In the genomic region with DNA sequence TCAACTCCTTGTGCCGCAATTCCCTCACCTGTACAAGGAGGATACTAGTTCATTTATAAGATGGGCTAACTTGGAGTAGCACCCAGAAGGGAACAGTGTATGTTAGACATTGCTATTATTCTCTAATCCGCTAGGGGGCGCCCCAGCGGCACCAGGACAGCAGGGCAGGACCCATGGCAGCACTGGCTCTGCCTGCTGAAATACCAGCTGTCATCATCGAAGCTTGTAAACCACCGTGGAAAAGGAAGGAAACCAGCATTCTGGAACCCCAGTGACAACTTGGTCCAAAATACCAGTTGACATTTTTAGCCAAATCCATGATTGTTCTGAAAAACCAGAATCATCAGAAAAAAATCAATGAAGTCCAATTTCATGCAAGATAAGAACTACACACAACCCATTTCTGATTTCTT, we compare ENCODE assay signal across 9 cellular contexts.
DNase-seq lines count a peak whose midpoint lies in the region; ATAC-seq and TF ChIP-seq lines count a peak whose summit lies in the region.
"Had no signal": no experiment of that assay in that cellular context is flagged by ENCODE, and none has a peak within 500 bp of the region (broad histone marks: within the 10 kb centered on the region; RNA-seq: fewer than 3 reads in every experiment).

No MANE protein-coding gene starts in this region.

- peaks cover 7% of the 10 kb centered on the region in 2 donors for H3K9me3 Mint-ChIP-seq in stimulated activated naive B cell treated with anti-CD40 and anti-IgM and Interleukin-4, amounts not matched to agents 10 μg/mL and 1 μg/mL and 100 μg/mL, for 72 hours

- in situ Hi-C loops in mammary epithelial cell (cut with MboI; ENCODE audit: low sequenced_read_pairs in 2 of 2), result no loop called here

- CTCF ChIA-PET in mammary epithelial cell (lab: Charles Lee; ENCODE audit: low non-redundant PET), result interaction anchor here (0.7 kb wide), 1 partner anchor 15 kb away, joined by 3 read pairs; no protein-coding TSS in a partner anchor

- BruUV-seq in mammary epithelial cell (replicated peaks; lab: Mats Ljungman, UMichigan), result no TSS peak

- DNase-seq in EH (ENCODE audit: low read depth) (peak; percentile 74), SHP77 (lab: John Stamatoyannopoulos, UW) (peak; percentile 22 to 28), mammary epithelial cell (peak; percentile 20), left lobe of liver (ENCODE audit: low spot score) (peak; percentile 59)
- peak; percentile 1 for DNase-seq in stimulated activated naive B cell treated with anti-CD40 and anti-IgM and Interleukin-4, amounts not matched to agents 10 μg/mL and 1 μg/mL and 100 μg/mL, for 72 hours
- DNase-seq in central memory CD4-positive, alpha-beta T cell, result no peak

- H4K20me1 ChIP-seq in mammary epithelial cell (ENCODE audit: insufficient read depth, low read length), result no peaks in the 10 kb centered on the region

- no peaks in the 10 kb centered on the region for H3K36me3 ChIP-seq in mammary epithelial cell (ENCODE audit: insufficient read depth, low read length)

- H3K4me3 ChIP-seq in mammary epithelial cell (replicated peaks in 1 of 3; ENCODE audit: insufficient read depth in 1 of 3, low read depth in 2 of 3, low read length in 3 of 3), result no peak overlapping the region

- no peaks in the 10 kb centered on the region for H3K4me1 ChIP-seq in mammary epithelial cell (ENCODE audit: insufficient read depth, low read length)

- H3K9me3 ChIP-seq in mammary epithelial cell (replicated peaks; ENCODE audit: insufficient read depth, low read length), result no peaks in the 10 kb centered on the region

- ATAC-seq in GM19438 (IDR thresholded peaks at IDR 0.05; ENCODE audit: low read depth, unreplicated experiment) (peak; percentile 66), HG03565 (IDR thresholded peaks at IDR 0.05; ENCODE audit: unreplicated experiment) (peak; percentile 93), left lobe of liver (peak; percentile 92)
- peak; percentile 65 to 80 for ATAC-seq in stimulated activated naive B cell treated with anti-CD40 and anti-IgM and Interleukin-4, amounts not matched to agents 10 μg/mL and 1 μg/mL and 100 μg/mL, for 72 hours (replicated peaks)

- no peak overlapping the region for H3K27ac Mint-ChIP-seq in stimulated activated naive B cell treated with anti-CD40 and anti-IgM and Interleukin-4, amounts not matched to agents 10 μg/mL and 1 μg/mL and 100 μg/mL, for 72 hours

- dilution Hi-C loops in mammary epithelial cell (cut with HindIII; ENCODE audit: low sequenced_read_pairs), result no loop called here

- no peaks in the 10 kb centered on the region for H3K27me3 ChIP-seq in mammary epithelial cell (ENCODE audit: insufficient read depth, low read length)

- no peaks in the 10 kb centered on the region for H3K79me2 ChIP-seq in mammary epithelial cell (ENCODE audit: insufficient read depth, low read length)

- H3K27ac ChIP-seq in mammary epithelial cell (ENCODE audit: insufficient read depth, low read depth, low read length), result no peak overlapping the region

- H3K4me2 ChIP-seq in mammary epithelial cell (ENCODE audit: insufficient read depth, low read depth, low read length), result no peak overlapping the region

- H3K27me3 Mint-ChIP-seq in stimulated activated naive B cell treated with anti-CD40 and anti-IgM and Interleukin-4, amounts not matched to agents 10 μg/mL and 1 μg/mL and 100 μg/mL, for 72 hours, result no peaks in the 10 kb centered on the region

- WGBS in mammary epithelial cell (ENCODE audit: low coverage, missing lambda C conversion rate), result 16% methylated on average over 6 of the region's 6 CpGs

- intact Hi-C loops in mammary epithelial cell (cut with micrococcal nuclease), result loop anchor here (1.0 to 5.0 kb wide), 2 partner anchors 142 to 151 kb away; no protein-coding TSS in a partner anchor

- H3K4me1 Mint-ChIP-seq in stimulated activated naive B cell treated with anti-CD40 and anti-IgM and Interleukin-4, amounts not matched to agents 10 μg/mL and 1 μg/mL and 100 μg/mL, for 72 hours, result no peaks in the 10 kb centered on the region
- H3K4me1 Mint-ChIP-seq: central memory CD8-positive, alpha-beta T cell had no signal

- H2AFZ ChIP-seq in mammary epithelial cell (ENCODE audit: low read depth, low read length), result no peak overlapping the region

- no peak overlapping the region for H3K9ac ChIP-seq in mammary epithelial cell (ENCODE audit: insufficient read depth, low read length)

- H3K36me3 Mint-ChIP-seq in stimulated activated naive B cell treated with anti-CD40 and anti-IgM and Interleukin-4, amounts not matched to agents 10 μg/mL and 1 μg/mL and 100 μg/mL, for 72 hours, result no peaks in the 10 kb centered on the region

- no peak overlapping the region for H3K4me3 Mint-ChIP-seq in stimulated activated naive B cell treated with anti-CD40 and anti-IgM and Interleukin-4, amounts not matched to agents 10 μg/mL and 1 μg/mL and 100 μg/mL, for 72 hours
- H3K4me3 Mint-ChIP-seq: central memory CD8-positive, alpha-beta T cell had no signal

- TF ChIP-seq CTCF in mammary epithelial cell (conservative IDR thresholded peaks at IDR 0.05 in 1 of 2, IDR thresholded peaks at IDR 0.05 in 1 of 2; ENCODE audit: extremely low read depth in 1 of 2, insufficient read depth in 1 of 2, low read depth in 1 of 2, low read length in 2 of 2), result peak; percentile 64 to 65
